In genomic region chr15:38252481-38253311, GRCh38 we compare ENCODE assay signal across 8 cellular contexts. TPM values are rescaled to one million over a fixed set of nuclear protein-coding genes. Genes with fewer than 3 reads are reported as not detected.
DNase-seq lines count a peak whose midpoint lies in the region; ATAC-seq and TF ChIP-seq lines count a peak whose summit lies in the region.

Gene SPRED1, plus strand, starts transcription at chr15:38252836. Its CDS starts 350 bp downstream, at chr15:38253186.

- no peak within 1 kb of the TSS for H4K8ac ChIP-seq in mesendoderm (ENCODE audit: low read depth, low read length)

- H3K4me1 Mint-ChIP-seq in activated CD4-positive, alpha-beta memory T cell treated with anti-CD3 and anti-CD28 coated beads for 36 hours (ENCODE audit: low read depth): peaks cover 25% of the 10 kb centered on the region
- peaks cover 38% of the 10 kb centered on the region for H3K4me1 Mint-ChIP-seq in endothelial cell (ENCODE audit: unreplicated experiment)
- H3K4me1 Mint-ChIP-seq in stimulated activated memory B cell treated with anti-CD40 and anti-IgM and Interleukin-4, amounts not matched to agents 10 μg/mL and 1 μg/mL and 100 μg/mL, for 72 hours: peaks cover 27% of the 10 kb centered on the region

- H3K56ac ChIP-seq in mesendoderm (ENCODE audit: low read length): peak within 1 kb of the TSS; percentile 94

- peaks cover 34% of the 10 kb centered on the region for H3K79me2 ChIP-seq in mesendoderm (ENCODE audit: control insufficient read depth, insufficient read depth, low read length)

- peak within 1 kb of the TSS; percentile 75 for H3K4me3 Mint-ChIP-seq in activated CD4-positive, alpha-beta memory T cell treated with anti-CD3 and anti-CD28 coated beads for 36 hours
- peak within 1 kb of the TSS; percentile 100 for H3K4me3 Mint-ChIP-seq in endothelial cell (ENCODE audit: unreplicated experiment)
- peak within 1 kb of the TSS; percentile 88 for H3K4me3 Mint-ChIP-seq in stimulated activated memory B cell treated with anti-CD40 and anti-IgM and Interleukin-4, amounts not matched to agents 10 μg/mL and 1 μg/mL and 100 μg/mL, for 72 hours

- no peak within 1 kb of the TSS for H2AK5ac ChIP-seq in mesendoderm (ENCODE audit: low read length)

- intact Hi-C loops in activated CD4-positive, alpha-beta memory T cell treated with anti-CD3 and anti-CD28 coated beads for 36 hours (cut with micrococcal nuclease): loop anchor here (1.0 to 5.0 kb wide), 4 partner anchors 56 to 436 kb away; no protein-coding TSS in a partner anchor

- peak within 1 kb of the TSS; percentile 71 for H2BK5ac ChIP-seq in mesendoderm (ENCODE audit: low read length)

- peaks cover 6% of the 10 kb centered on the region for H3K4me1 ChIP-seq in mesendoderm (ENCODE audit: control insufficient read depth, low read depth, low read length)

- peak within 1 kb of the TSS; percentile 90 for H2BK120ac ChIP-seq in mesendoderm (ENCODE audit: low read depth, low read length)

- in situ Hi-C loops in KBM-7 (cut with MboI; ENCODE audit: low pct_unique_long_range_greater_than_20kb, low sequenced_read_pairs): no loop called here

- no peaks in the 10 kb centered on the region for H3K36me3 ChIP-seq in mesendoderm (ENCODE audit: control insufficient read depth, insufficient read depth, low read length)

- peaks cover 18% of the 10 kb centered on the region for H3K27me3 Mint-ChIP-seq in activated CD4-positive, alpha-beta memory T cell treated with anti-CD3 and anti-CD28 coated beads for 36 hours
- H3K27me3 Mint-ChIP-seq in endothelial cell (ENCODE audit: unreplicated experiment): peaks cover 21% of the 10 kb centered on the region
- no peaks in the 10 kb centered on the region for H3K27me3 Mint-ChIP-seq in stimulated activated memory B cell treated with anti-CD40 and anti-IgM and Interleukin-4, amounts not matched to agents 10 μg/mL and 1 μg/mL and 100 μg/mL, for 72 hours

- H3K4ac ChIP-seq in mesendoderm (ENCODE audit: low read depth, low read length): peak within 1 kb of the TSS; percentile 93

- H3K4me3 ChIP-seq in mesendoderm (ENCODE audit: low read length): peak within 1 kb of the TSS; percentile 94

- H3K36me3 Mint-ChIP-seq in activated CD4-positive, alpha-beta memory T cell treated with anti-CD3 and anti-CD28 coated beads for 36 hours: no peaks in the 10 kb centered on the region
- H3K36me3 Mint-ChIP-seq in endothelial cell (ENCODE audit: low read depth, unreplicated experiment): peaks cover 10% of the 10 kb centered on the region
- H3K36me3 Mint-ChIP-seq in stimulated activated memory B cell treated with anti-CD40 and anti-IgM and Interleukin-4, amounts not matched to agents 10 μg/mL and 1 μg/mL and 100 μg/mL, for 72 hours: no peaks in the 10 kb centered on the region

- H3K18ac ChIP-seq in mesendoderm (ENCODE audit: low read length): peak within 1 kb of the TSS; percentile 89

- no peak within 1 kb of the TSS for H3K23ac ChIP-seq in mesendoderm (ENCODE audit: low read length)

- peak within 1 kb of the TSS; percentile 77 for H3K4me2 ChIP-seq in mesendoderm (ENCODE audit: low read length)

- POLR2A ChIA-PET in activated CD4-positive, alpha-beta memory T cell treated with anti-CD3 and anti-CD28 coated beads for 36 hours (lab: Charles Lee): no interaction called here

- ATAC-seq in GM21576 (IDR thresholded peaks at IDR 0.05; ENCODE audit: unreplicated experiment) (peak; percentile 11), GM21360 (IDR thresholded peaks at IDR 0.05; ENCODE audit: unreplicated experiment) (no peak)
- peak; percentile 39 for ATAC-seq in stimulated activated memory B cell treated with anti-CD40 and anti-IgM and Interleukin-4, amounts not matched to agents 10 μg/mL and 1 μg/mL and 100 μg/mL, for 72 hours

- H3K27ac ChIP-seq in mesendoderm (ENCODE audit: low read depth, low read length): peak within 1 kb of the TSS; percentile 100

- no peak for TF ChIP-seq CTCF in endothelial cell (IDR thresholded peaks at IDR 0.05; ENCODE audit: unreplicated experiment)

- no peaks in the 10 kb centered on the region for H3K9me3 Mint-ChIP-seq in activated CD4-positive, alpha-beta memory T cell treated with anti-CD3 and anti-CD28 coated beads for 36 hours
- no peaks in the 10 kb centered on the region for H3K9me3 Mint-ChIP-seq in endothelial cell (ENCODE audit: unreplicated experiment)
- H3K9me3 Mint-ChIP-seq in stimulated activated memory B cell treated with anti-CD40 and anti-IgM and Interleukin-4, amounts not matched to agents 10 μg/mL and 1 μg/mL and 100 μg/mL, for 72 hours: no peaks in the 10 kb centered on the region

- peak within 1 kb of the TSS; percentile 86 for H3K9ac ChIP-seq in mesendoderm (ENCODE audit: low read length)

- no peak within 1 kb of the TSS for H4K5ac ChIP-seq in mesendoderm (ENCODE audit: low read length)

- CTCF ChIA-PET in activated CD4-positive, alpha-beta memory T cell treated with anti-CD3 and anti-CD28 coated beads for 36 hours (lab: Charles Lee): interaction anchor here (1.0 kb wide), 1 partner anchor 188 kb away, joined by 3 read pairs; no protein-coding TSS in a partner anchor

- H2BK15ac ChIP-seq in mesendoderm (replicated peaks; ENCODE audit: low read depth): no peak within 1 kb of the TSS

- DNase-seq in EH (ENCODE audit: low read depth): peak; percentile 74
- peak; percentile 60 for DNase-seq in KBM-7
- DNase-seq in activated CD4-positive, alpha-beta memory T cell treated with anti-CD3 and anti-CD28 coated beads for 36 hours: peak; percentile 33
- DNase-seq in endothelial cell (ENCODE audit: low spot score): peak; percentile 75
- DNase-seq in mesendoderm: peak; percentile 64

- H3K27ac Mint-ChIP-seq in activated CD4-positive, alpha-beta memory T cell treated with anti-CD3 and anti-CD28 coated beads for 36 hours: peak within 1 kb of the TSS; percentile 4
- peak within 1 kb of the TSS; percentile 99 for H3K27ac Mint-ChIP-seq in endothelial cell (ENCODE audit: unreplicated experiment)
- peak within 1 kb of the TSS; percentile 72 for H3K27ac Mint-ChIP-seq in stimulated activated memory B cell treated with anti-CD40 and anti-IgM and Interleukin-4, amounts not matched to agents 10 μg/mL and 1 μg/mL and 100 μg/mL, for 72 hours

- no peaks in the 10 kb centered on the region for H3K79me1 ChIP-seq in mesendoderm (ENCODE audit: low read length)

- no peaks in the 10 kb centered on the region for H3K27me3 ChIP-seq in mesendoderm (ENCODE audit: insufficient read depth, low read length, poor library complexity)

- WGBS in mesendoderm (ENCODE audit: extremely low coverage, insufficient coverage, low lambda C conversion rate): no CpG with 5 or more reads among the region's 73 CpGs

RNA-seq across cellular contexts. Expression of gene SPRED1, which starts in this region (rescaled TPM):
- total RNA-seq in activated CD4-positive, alpha-beta memory T cell treated with anti-CD3 and anti-CD28 coated beads for 36 hours: under 1 TPM; 0.92 to 0.97 TPM
- 29.3 TPM for total RNA-seq in endothelial cell (ENCODE audit: unreplicated experiment)
- 15.7 TPM for polyA plus RNA-seq in mesendoderm (2013, experiment 1 of 2)
- 16.5 TPM for polyA plus RNA-seq in mesendoderm (2013, experiment 2 of 2)

Comparison
In these comparisons a context has a peak if more than half of its experiments do, and no peak if none do; other contexts are left out.
1. RNA of gene SPRED1 (total RNA-seq): 29.3 TPM in endothelial cell (single experiment); 0.92 to 0.97 TPM in activated CD4-positive, alpha-beta memory T cell treated with anti-CD3 and anti-CD28 coated beads for 36 hours; every median in the first group is over 10 times any median in the second.
2. Peak in DNase-seq in activated CD4-positive, alpha-beta memory T cell treated with anti-CD3 and anti-CD28 coated beads for 36 hours; RNA of the gene not detected or under 1 TPM.
3. H3K27ac Mint-ChIP-seq: peak in every context shown above with its lines; median percentile 99 in endothelial cell; 72 in stimulated activated memory B cell treated with anti-CD40 and anti-IgM and Interleukin-4, amounts not matched to agents 10 μg/mL and 1 μg/mL and 100 μg/mL, for 72 hours; 4 in activated CD4-positive, alpha-beta memory T cell treated with anti-CD3 and anti-CD28 coated beads for 36 hours.
4. Peak in every context shown above with its lines, with median percentiles within 50 percentile points of each other: DNase-seq and H3K4me3 Mint-ChIP-seq.